22 cellular contexts compared by ENCODE assay signal in the genomic region with DNA sequence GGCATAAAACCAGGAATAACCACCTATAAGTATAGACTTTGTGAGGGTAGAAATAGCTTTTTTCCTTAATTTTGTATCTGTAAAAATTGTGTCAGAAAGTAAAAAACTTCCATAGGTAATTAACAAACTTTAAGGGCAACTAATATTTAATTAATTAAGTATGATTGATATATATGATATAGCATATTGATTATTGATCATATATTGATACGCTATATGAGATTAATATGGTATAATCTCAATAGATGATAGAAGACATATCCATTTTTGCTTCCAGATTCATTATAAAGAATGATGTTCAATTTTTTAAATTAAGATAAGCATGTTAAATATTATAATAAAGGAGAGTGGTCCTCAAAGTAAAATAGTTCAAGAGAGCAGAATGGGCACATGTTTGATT.
"Had no signal": no experiment of that assay in that cellular context is flagged by ENCODE, and none has a peak within 500 bp of the region (broad histone marks: within the 10 kb centered on the region; RNA-seq: fewer than 3 reads in every experiment).

No MANE protein-coding gene starts in this region.

- H3K9me3 ChIP-seq: esophagus squamous epithelium, gastrocnemius medialis, mucosa of descending colon had no signal

- H3K27me3 Mint-ChIP-seq: naive B cell had no signal

- H3K4me3 ChIP-seq: coronary artery, esophagus squamous epithelium, gastrocnemius medialis, heart right ventricle, left lung, lower lobe of right lung, mucosa of descending colon had no signal

- H3K27ac ChIP-seq: coronary artery, epithelial cell of prostate, esophagus squamous epithelium, gastrocnemius medialis, left lung, lower lobe of right lung had no signal

- H3K27me3 ChIP-seq: esophagus squamous epithelium, gastrocnemius medialis, heart right ventricle, left lung had no signal

- H3K36me3 ChIP-seq: esophagus squamous epithelium, gastrocnemius medialis, heart right ventricle, left lung, lower lobe of right lung had no signal

- H3K4me1 ChIP-seq: esophagus squamous epithelium, gastrocnemius medialis, left lung had no signal

- H3K4me1 Mint-ChIP-seq: endodermal cell had no signal

- H3K27ac Mint-ChIP-seq: effector memory CD8-positive, alpha-beta T cell; endodermal cell; mesothelial cell of epicardium; naive B cell had no signal

- DNase-seq: effector CD8-positive, alpha-beta T cell; effector memory CD8-positive, alpha-beta T cell; endodermal cell; erythroblast; esophagus squamous epithelium; foreskin fibroblast; foreskin melanocyte; gastrocnemius medialis; glutamatergic neuron; head of caudate nucleus; heart right ventricle; hippocampal formation; left cardiac atrium; left lung; left ventricle myocardium superior; lower lobe of right lung; mesenchymal stem cell; mucosa of descending colon; naive B cell had no signal

- H3K4me3 Mint-ChIP-seq: effector memory CD8-positive, alpha-beta T cell; endodermal cell; mesothelial cell of epicardium; naive B cell had no signal
